In the genomic region with DNA sequence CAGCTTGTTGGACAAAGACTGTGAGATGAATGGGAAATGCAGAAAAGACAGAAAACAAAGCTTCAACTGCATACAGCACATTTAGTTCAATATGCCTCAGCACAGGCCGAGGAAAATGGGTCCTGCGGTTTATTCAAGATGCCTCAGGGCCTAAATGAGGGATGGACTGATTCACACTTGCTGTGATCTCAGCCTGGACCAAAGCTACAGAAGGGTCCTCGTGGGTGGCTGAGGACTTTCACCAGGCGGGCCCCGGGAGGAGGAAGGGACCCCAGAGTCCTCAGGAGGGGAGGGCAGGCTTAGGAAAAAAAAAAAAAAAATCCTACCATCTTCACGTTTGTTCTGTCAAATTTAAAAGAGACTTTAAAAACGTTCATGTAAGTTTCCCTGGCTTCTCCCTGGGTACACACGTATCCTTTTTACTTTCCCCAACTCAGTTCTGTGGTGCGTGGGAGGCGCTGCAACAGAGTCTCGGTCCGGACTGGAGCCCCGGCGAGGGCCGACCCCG, we compare ENCODE assay signal across 8 cellular contexts. TPM values are rescaled to one million over a fixed set of nuclear protein-coding genes. Genes with fewer than 3 reads are reported as not detected.
A peak's percentile ranks its signal among the peaks of the same experiment; 100 is the strongest.
DNase-seq lines count a peak whose midpoint lies in the region; ATAC-seq and TF ChIP-seq lines count a peak whose summit lies in the region.

No MANE protein-coding gene starts in this region.

- peaks cover 12% of the 10 kb centered on the region for H3K4me1 ChIP-seq in mucosa of descending colon (ENCODE audit: low read depth)
- H3K4me1 ChIP-seq in aorta (ENCODE audit: control insufficient read depth in 1 of 2, insufficient read depth in 2 of 2, low read length in 2 of 2): no peaks in the 10 kb centered on the region

- H3K4me3 ChIP-seq in dorsolateral prefrontal cortex (peak overlapping the region; percentile 46 to 87 (median 74)), mucosa of descending colon (peak overlapping the region; percentile 40), aorta (ENCODE audit: low read length in 2 of 2) (peak overlapping the region; percentile 62 to 66)

- DNase-seq in DMS53 treated with DMSO at 0.1 percent for 48 hours (lab: John Stamatoyannopoulos, UW; ENCODE audit: unreplicated experiment) (peak; percentile 51), RKO (ENCODE audit: low spot score) (peak; percentile 79), dorsolateral prefrontal cortex (no peak), mucosa of descending colon (no peak), aorta (no peak)
- no peak for DNase-seq in stimulated activated CD4-positive, alpha-beta T cell treated with anti-CD3 and anti-CD28 coated beads, Interleukin-12 subunit alpha, Interleukin-12 subunit beta, amount 100 ng/mL, for 4 hours

- H3K27ac ChIP-seq in dorsolateral prefrontal cortex (peak overlapping the region; percentile 20 to 94 (median 88)), aorta (ENCODE audit: low read depth in 1 of 2, low read length in 2 of 2) (peak overlapping the region in 1 of 2 donors; percentile 53)

- ATAC-seq in GM21825 (IDR thresholded peaks at IDR 0.05; ENCODE audit: unreplicated experiment) (peak; percentile 3), mucosa of descending colon (no peak), aorta (ENCODE audit: low FRiP score) (peak; percentile 16), GM21390 (IDR thresholded peaks at IDR 0.05; ENCODE audit: unreplicated experiment) (no peak)

- H3K27me3 ChIP-seq in dorsolateral prefrontal cortex (no peaks in the 10 kb centered on the region), aorta (ENCODE audit: control insufficient read depth in 1 of 2, insufficient read depth in 2 of 2, low read length in 1 of 2) (no peaks in the 10 kb centered on the region)

- intact Hi-C loops in dorsolateral prefrontal cortex (cut with DNase I) (loop anchor here (2.0 to 5.0 kb wide), 4 partner anchors 23 to 363 kb away; a partner anchor contains a TSS), mucosa of descending colon (cut with DNase I, micrococcal nuclease) (no loop called here), aorta (cut with DNase I) (no loop called here)

- H3K36me3 ChIP-seq in mucosa of descending colon (ENCODE audit: low read depth): no peaks in the 10 kb centered on the region
- peaks cover 0 to 2% of the 10 kb centered on the region in 2 donors for H3K36me3 ChIP-seq in aorta (ENCODE audit: control insufficient read depth in 1 of 2, insufficient read depth in 2 of 2, low read length in 1 of 2)

- TF ChIP-seq CTCF in dorsolateral prefrontal cortex (IDR thresholded peaks at IDR 0.05 in 54 of 56, conservative IDR thresholded peaks at IDR 0.05 in 2 of 56; ENCODE audit: low read depth in 1 of 56, partially characterized antibody in 56 of 56) (no peak), mucosa of descending colon (IDR thresholded peaks at IDR 0.05) (no peak)

- no peaks in the 10 kb centered on the region for H3K9me3 ChIP-seq in mucosa of descending colon
- H3K9me3 ChIP-seq in aorta (ENCODE audit: control insufficient read depth, low read length): no peaks in the 10 kb centered on the region

- WGBS in aorta, 2 donors: 1 to 3% methylated on average over 16 of the region's 16 CpGs

RNA-seq across cellular contexts. Expression of a gene that starts 0.6 kb away (rescaled TPM):
- 10 to 100 TPM; 15.2 to 39.8 (median 23.8) TPM for total RNA-seq in dorsolateral prefrontal cortex
- total RNA-seq in mucosa of descending colon: 10 to 100 TPM in 2 of 3 donors, 1 to 10 TPM in 1; 9.2 to 18.2 (median 12.9) TPM
- total RNA-seq in aorta: 10 to 100 TPM; 14.6 to 23.8 TPM
- polyA plus RNA-seq in aorta: 10 to 100 TPM in 1 of 2 donors, 1 to 10 TPM in 1; 1.0 to 17.1 TPM

RNA-seq across cellular contexts. Expression of a gene that starts 21.9 kb away (rescaled TPM):
- 10 to 100 TPM in 83 of 120 experiments, 1 to 10 TPM in 37; 7.7 to 14.7 (median 10.7) TPM for total RNA-seq in dorsolateral prefrontal cortex
- total RNA-seq in mucosa of descending colon: 10 to 100 TPM in 2 of 3 donors, 1 to 10 TPM in 1; 9.7 to 12.8 (median 11.9) TPM
- 10 to 100 TPM in 1 of 2 donors, 1 to 10 TPM in 1; 7.8 to 11.7 TPM for total RNA-seq in aorta
- 10 to 100 TPM in 1 of 2 donors, 1 to 10 TPM in 1; 8.6 to 11.6 TPM for polyA plus RNA-seq in aorta

Comparison
In these comparisons a context has a peak if more than half of its experiments do, and no peak if none do; other contexts are left out.
1. DNase-seq: peak in DMS53 treated with DMSO at 0.1 percent for 48 hours (single experiment) and RKO (single experiment); none in dorsolateral prefrontal cortex (0 of 10), mucosa of descending colon (0 of 3), aorta (0 of 2) and stimulated activated CD4-positive, alpha-beta T cell treated with anti-CD3 and anti-CD28 coated beads, Interleukin-12 subunit alpha, Interleukin-12 subunit beta, amount 100 ng/mL, for 4 hours (single experiment).
2. ATAC-seq: peak in GM21825 (single experiment) and aorta (single experiment); none in mucosa of descending colon (single experiment) and GM21390 (single experiment).
3. intact Hi-C loops: an anchor here in dorsolateral prefrontal cortex (2.0 to 5.0 kb wide); none called in mucosa of descending colon and aorta.
4. Peak in every context shown above with its lines, with median percentiles within 50 percentile points of each other: H3K4me3 ChIP-seq.